ENCODE assay signal across 8 cellular contexts in the genomic region with DNA sequence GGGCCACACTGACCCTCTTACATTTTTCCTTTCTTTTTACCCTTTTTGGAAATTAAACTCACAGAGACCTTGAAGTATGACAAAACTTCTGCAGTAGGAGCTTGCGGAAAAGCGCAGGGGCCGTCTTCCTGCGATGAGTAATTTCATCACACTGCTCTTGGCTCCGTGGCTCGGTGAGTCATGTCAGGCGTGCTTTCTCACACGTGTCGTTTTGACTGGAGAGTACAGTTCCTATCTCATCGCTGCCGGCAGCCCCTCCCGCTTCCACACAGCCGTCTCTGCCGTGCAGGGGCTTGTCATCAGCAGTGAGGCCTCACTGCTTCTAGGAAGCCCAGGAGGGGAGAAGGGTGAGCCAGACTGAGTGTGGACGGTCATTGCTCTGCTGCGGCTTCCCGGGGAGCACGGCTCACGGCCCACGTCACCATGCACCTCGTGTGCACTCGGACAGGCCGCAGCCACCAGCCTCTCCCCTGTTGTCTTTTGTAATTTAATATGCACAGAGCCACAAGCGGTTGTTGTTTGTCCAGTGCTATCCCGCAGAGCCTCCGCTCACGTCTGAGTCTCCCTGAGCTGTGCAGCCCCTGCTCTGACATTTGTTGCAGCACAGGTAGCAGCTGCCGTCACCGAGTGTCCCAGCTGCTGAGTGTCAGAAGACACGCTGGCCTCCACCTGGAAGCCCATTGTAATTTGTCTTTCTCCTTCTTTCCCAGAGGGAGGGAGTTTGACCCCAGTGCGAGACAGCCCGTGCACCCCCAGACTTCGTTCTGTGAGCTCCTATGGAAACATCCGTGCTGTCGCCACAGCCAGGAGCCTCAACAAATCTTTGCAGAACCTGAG.
DNase-seq lines count a peak whose midpoint lies in the region; ATAC-seq and TF ChIP-seq lines count a peak whose summit lies in the region.

No MANE protein-coding gene starts in this region.

- no peaks in the 10 kb centered on the region for H3K36me3 ChIP-seq in aorta (ENCODE audit: control insufficient read depth in 1 of 2, insufficient read depth in 2 of 2, low read length in 1 of 2)

- peaks cover 23 to 32% of the 10 kb centered on the region in 2 donors for H3K36me3 Mint-ChIP-seq in activated T-cell treated with anti-CD3 and anti-CD28 coated beads, Interleukin-2, amount 50 U/mL, for 72 hours (ENCODE audit: insufficient read depth in 2 of 2)

- ATAC-seq in HG03060 (IDR thresholded peaks at IDR 0.05; ENCODE audit: low read depth, unreplicated experiment) (peak; percentile 56), aorta (ENCODE audit: low FRiP score) (peak; percentile 87)
- peak; percentile 80 to 84 for ATAC-seq in activated T-cell treated with anti-CD3 and anti-CD28 coated beads, Interleukin-2, amount 50 U/mL, for 72 hours (replicated peaks in 1 of 2)

- H3K4me3 Mint-ChIP-seq in activated T-cell treated with anti-CD3 and anti-CD28 coated beads, Interleukin-2, amount 50 U/mL, for 72 hours = peak overlapping the region; percentile 75 to 81

- no peaks in the 10 kb centered on the region for H3K27me3 Mint-ChIP-seq in activated T-cell treated with anti-CD3 and anti-CD28 coated beads, Interleukin-2, amount 50 U/mL, for 72 hours (ENCODE audit: low read depth)

- intact Hi-C loops in aorta (cut with DNase I) = no loop called here

- H3K4me1 Mint-ChIP-seq in activated T-cell treated with anti-CD3 and anti-CD28 coated beads, Interleukin-2, amount 50 U/mL, for 72 hours (ENCODE audit: low read depth) = peaks cover 86% of the 10 kb centered on the region

- TF ChIP-seq CTCF in GM13977 (IDR thresholded peaks at IDR 0.05; ENCODE audit: extremely low read depth, insufficient read depth, missing control alignments) (no peak), fibroblast of pulmonary artery (IDR thresholded peaks at IDR 0.05; ENCODE audit: low read length, missing control alignments) (no peak), retinal pigment epithelial cell (conservative IDR thresholded peaks at IDR 0.05; ENCODE audit: low read depth, low read length) (no peak)

- H3K9me3 ChIP-seq in aorta (ENCODE audit: control insufficient read depth, low read length) = no peaks in the 10 kb centered on the region

- in situ Hi-C loops in GM13977 (cut with MboI; ENCODE audit: low pct_unique_long_range_greater_than_20kb, low sequenced_read_pairs, unreplicated experiment) = no loop called here

- DNase-seq in GM13977 (ENCODE audit: low spot score) (peak; percentile 94), fibroblast of pulmonary artery (ENCODE audit: low read depth) (peak; percentile 99), retinal pigment epithelial cell (ENCODE audit: low read depth) (peak; percentile 63), aorta (peak; percentile 47 to 91), NCI-H1048 (lab: John Stamatoyannopoulos, UW) (no peak)
- DNase-seq in activated T-cell treated with anti-CD3 and anti-CD28 coated beads, Interleukin-2, amount 50 U/mL, for 72 hours = peak; percentile 92 to 97

- H3K27ac Mint-ChIP-seq in activated T-cell treated with anti-CD3 and anti-CD28 coated beads, Interleukin-2, amount 50 U/mL, for 72 hours = peak overlapping the region; percentile 75

- H3K4me3 ChIP-seq in fibroblast of pulmonary artery (replicated peaks; ENCODE audit: low read depth, low read length) (peak overlapping the region; percentile 27), retinal pigment epithelial cell (ENCODE audit: low read length) (no peak overlapping the region), aorta (ENCODE audit: low read length in 2 of 2) (no peak overlapping the region)

- H3K4me1 ChIP-seq in aorta (ENCODE audit: control insufficient read depth in 1 of 2, insufficient read depth in 2 of 2, low read length in 2 of 2) = no peaks in the 10 kb centered on the region

- H3K27ac ChIP-seq in aorta (ENCODE audit: low read depth in 1 of 2, low read length in 2 of 2) = peak overlapping the region in 1 of 2 donors; percentile 60

- H3K27me3 ChIP-seq in aorta (ENCODE audit: control insufficient read depth in 1 of 2, insufficient read depth in 2 of 2, low read length in 1 of 2) = no peaks in the 10 kb centered on the region

- H3K9me3 Mint-ChIP-seq in activated T-cell treated with anti-CD3 and anti-CD28 coated beads, Interleukin-2, amount 50 U/mL, for 72 hours = no peaks in the 10 kb centered on the region

- 30 to 37% methylated on average over 35 of the region's 35 CpGs for WGBS in aorta, 2 donors

TF ChIP-seq in PFSK-1, 5 proteins besides CTCF, POLR2A, EP300 and RAD21:
- TF ChIP-seq SIN3A (IDR thresholded peaks at IDR 0.05; ENCODE audit: borderline replicate concordance, insufficient read depth, low read length) (peak; percentile 75; the same call in 1 of the 2 replicates), FOXP2 (optimal IDR thresholded peaks at IDR 0.05; ENCODE audit: borderline replicate concordance, extremely low read depth, extremely low read length, insufficient read depth) (peak; percentile 50), TAF1 (IDR thresholded peaks at IDR 0.05; ENCODE audit: borderline replicate concordance, insufficient read depth, low read length) (0 out of 2 replicates have a peak, but pooled peaks have one; percentile 33), POLR2AphosphoS5 (IDR thresholded peaks at IDR 0.05; ENCODE audit: low read depth, low read length) (peak; percentile 43; the same call in 1 of the 2 replicates)
- TF ChIP-seq, protein P1, sequence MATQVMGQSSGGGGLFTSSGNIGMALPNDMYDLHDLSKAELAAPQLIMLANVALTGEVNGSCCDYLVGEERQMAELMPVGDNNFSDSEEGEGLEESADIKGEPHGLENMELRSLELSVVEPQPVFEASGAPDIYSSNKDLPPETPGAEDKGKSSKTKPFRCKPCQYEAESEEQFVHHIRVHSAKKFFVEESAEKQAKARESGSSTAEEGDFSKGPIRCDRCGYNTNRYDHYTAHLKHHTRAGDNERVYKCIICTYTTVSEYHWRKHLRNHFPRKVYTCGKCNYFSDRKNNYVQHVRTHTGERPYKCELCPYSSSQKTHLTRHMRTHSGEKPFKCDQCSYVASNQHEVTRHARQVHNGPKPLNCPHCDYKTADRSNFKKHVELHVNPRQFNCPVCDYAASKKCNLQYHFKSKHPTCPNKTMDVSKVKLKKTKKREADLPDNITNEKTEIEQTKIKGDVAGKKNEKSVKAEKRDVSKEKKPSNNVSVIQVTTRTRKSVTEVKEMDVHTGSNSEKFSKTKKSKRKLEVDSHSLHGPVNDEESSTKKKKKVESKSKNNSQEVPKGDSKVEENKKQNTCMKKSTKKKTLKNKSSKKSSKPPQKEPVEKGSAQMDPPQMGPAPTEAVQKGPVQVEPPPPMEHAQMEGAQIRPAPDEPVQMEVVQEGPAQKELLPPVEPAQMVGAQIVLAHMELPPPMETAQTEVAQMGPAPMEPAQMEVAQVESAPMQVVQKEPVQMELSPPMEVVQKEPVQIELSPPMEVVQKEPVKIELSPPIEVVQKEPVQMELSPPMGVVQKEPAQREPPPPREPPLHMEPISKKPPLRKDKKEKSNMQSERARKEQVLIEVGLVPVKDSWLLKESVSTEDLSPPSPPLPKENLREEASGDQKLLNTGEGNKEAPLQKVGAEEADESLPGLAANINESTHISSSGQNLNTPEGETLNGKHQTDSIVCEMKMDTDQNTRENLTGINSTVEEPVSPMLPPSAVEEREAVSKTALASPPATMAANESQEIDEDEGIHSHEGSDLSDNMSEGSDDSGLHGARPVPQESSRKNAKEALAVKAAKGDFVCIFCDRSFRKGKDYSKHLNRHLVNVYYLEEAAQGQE (IDR thresholded peaks at IDR 0.05; ENCODE audit: insufficient read depth in 1 of 2, low read depth in 2 of 2, low read length in 2 of 2) = no peak
